ENCODE assay signal across 29 cellular contexts in genomic region chr15:35505152-35505551, GRCh38. TPM values are rescaled to one million over a fixed set of nuclear protein-coding genes. Genes with fewer than 3 reads are reported as not detected.
DNase-seq lines count a peak whose midpoint lies in the region; ATAC-seq and TF ChIP-seq lines count a peak whose summit lies in the region.
"Had no signal": no experiment of that assay in that cellular context is flagged by ENCODE, and none has a peak within 500 bp of the region (broad histone marks: within the 10 kb centered on the region; RNA-seq: fewer than 3 reads in every experiment).

No MANE protein-coding gene starts in this region.

- no peak overlapping the region for H2AFZ ChIP-seq in SU-DHL-6 (ENCODE audit: low read depth, low read length, severe bottlenecking)

- no peak overlapping the region for H3K9ac ChIP-seq in SU-DHL-6 (ENCODE audit: low read length)

- no peak overlapping the region for H3K4me3 Mint-ChIP-seq in memory B cell
- H3K4me3 Mint-ChIP-seq in activated naive CD8-positive, alpha-beta T cell treated with anti-CD3 and anti-CD28 coated beads for 36 hours = no peak overlapping the region
- H3K4me3 Mint-ChIP-seq: activated CD4-positive, alpha-beta T cell treated with anti-CD3 and anti-CD28 coated beads, Interleukin-2, amount 10 ng/mL, durations not matched to agents 24 days and 14 days; activated T-cell treated with anti-CD3 and anti-CD28 coated beads, Interleukin-2, amount 50 U/mL, for 4 hours; CD14-positive monocyte had no signal

- intact Hi-C loops in gastrocnemius medialis (cut with DNase I; ENCODE audit: low total_unique reads) = no loop called here

- no peaks in the 10 kb centered on the region for H3K4me1 Mint-ChIP-seq in memory B cell
- H3K4me1 Mint-ChIP-seq in activated naive CD8-positive, alpha-beta T cell treated with anti-CD3 and anti-CD28 coated beads for 36 hours = no peaks in the 10 kb centered on the region
- H3K4me1 Mint-ChIP-seq: activated CD4-positive, alpha-beta T cell treated with anti-CD3 and anti-CD28 coated beads, Interleukin-2, amount 10 ng/mL, durations not matched to agents 24 days and 14 days had no signal

- in situ Hi-C loops in G401 (cut with HindIII; ENCODE audit: low sequenced_read_pairs) = no loop called here
- in situ Hi-C loops in gastrocnemius medialis (cut with MboI; ENCODE audit: low sequenced_read_pairs in 4 of 4) = no loop called here

- H3K36me3 ChIP-seq in SU-DHL-6 (ENCODE audit: low read length) = no peaks in the 10 kb centered on the region
- no peaks in the 10 kb centered on the region for H3K36me3 ChIP-seq in gastrocnemius medialis
- H3K36me3 ChIP-seq: heart left ventricle, neutrophil, prostate gland, suprapubic skin, WERI-Rb-1 had no signal

- H3K79me2 ChIP-seq in SU-DHL-6 (ENCODE audit: insufficient read depth, low read length) = no peaks in the 10 kb centered on the region

- peak overlapping the region; percentile 67 for H3K27ac Mint-ChIP-seq in memory B cell
- H3K27ac Mint-ChIP-seq in activated naive CD8-positive, alpha-beta T cell treated with anti-CD3 and anti-CD28 coated beads for 36 hours = no peak overlapping the region
- H3K27ac Mint-ChIP-seq: activated CD4-positive, alpha-beta T cell treated with anti-CD3 and anti-CD28 coated beads, Interleukin-2, amount 10 ng/mL, durations not matched to agents 24 days and 14 days had no signal

- H3K27ac ChIP-seq in SU-DHL-6 (ENCODE audit: low read depth, low read length) = no peak overlapping the region
- H3K27ac ChIP-seq in foreskin keratinocyte = no peak overlapping the region
- H3K27ac ChIP-seq in gastrocnemius medialis = no peak overlapping the region
- H3K27ac ChIP-seq: heart left ventricle, neutrophil, suprapubic skin, WERI-Rb-1 had no signal

- TF ChIP-seq POLR2A in gastrocnemius medialis (IDR thresholded peaks at IDR 0.05) = no peak

- H3K4me1 ChIP-seq in foreskin keratinocyte (peaks cover 5% of the 10 kb centered on the region), gastrocnemius medialis (peaks cover 10 to 12% of the 10 kb centered on the region in 2 donors)
- H3K4me1 ChIP-seq: suprapubic skin had no signal

- no peaks in the 10 kb centered on the region for H3K27me3 ChIP-seq in SU-DHL-6 (ENCODE audit: low read length)
- no peaks in the 10 kb centered on the region for H3K27me3 ChIP-seq in foreskin keratinocyte
- H3K27me3 ChIP-seq in gastrocnemius medialis = no peaks in the 10 kb centered on the region
- H3K27me3 ChIP-seq: heart left ventricle, neutrophil, suprapubic skin had no signal

- H3K4me2 ChIP-seq in SU-DHL-6 (ENCODE audit: low read depth, low read length, poor library complexity, severe bottlenecking) = peak overlapping the region; percentile 18

- 0 out of 2 replicates have a peak, but pooled peaks cover 5% of the 10 kb centered on the region for H3F3A ChIP-seq in SU-DHL-6 (ENCODE audit: insufficient read depth)

- H3K36me3 Mint-ChIP-seq in memory B cell = peaks cover 4% of the 10 kb centered on the region
- peaks cover 3% of the 10 kb centered on the region for H3K36me3 Mint-ChIP-seq in activated naive CD8-positive, alpha-beta T cell treated with anti-CD3 and anti-CD28 coated beads for 36 hours
- H3K36me3 Mint-ChIP-seq: brain had no signal

- TF ChIP-seq CTCF in AG10803 (conservative IDR thresholded peaks at IDR 0.05; ENCODE audit: low read length) (no peak), SU-DHL-6 (IDR thresholded peaks at IDR 0.05; ENCODE audit: insufficient read depth, low read length, poor library complexity, severe bottlenecking) (no peak), foreskin keratinocyte (conservative IDR thresholded peaks at IDR 0.05) (no peak), gastrocnemius medialis (IDR thresholded peaks at IDR 0.05 in 4 of 5, conservative IDR thresholded peaks at IDR 0.05 in 1 of 5) (no peak)

- H4K20me1 ChIP-seq in SU-DHL-6 (ENCODE audit: low read depth, low read length) = no peaks in the 10 kb centered on the region

- H3K9me3 ChIP-seq in SU-DHL-6 (ENCODE audit: insufficient read depth, low read length) (no peaks in the 10 kb centered on the region), gastrocnemius medialis (no peaks in the 10 kb centered on the region)
- H3K9me3 ChIP-seq: heart left ventricle, neutrophil, prostate gland, suprapubic skin had no signal

- no peaks in the 10 kb centered on the region for H3K27me3 Mint-ChIP-seq in memory B cell
- H3K27me3 Mint-ChIP-seq in activated naive CD8-positive, alpha-beta T cell treated with anti-CD3 and anti-CD28 coated beads for 36 hours = no peaks in the 10 kb centered on the region
- H3K27me3 Mint-ChIP-seq: activated CD4-positive, alpha-beta T cell treated with anti-CD3 and anti-CD28 coated beads, Interleukin-2, amount 10 ng/mL, durations not matched to agents 24 days and 14 days; brain had no signal

- no peaks in the 10 kb centered on the region for H3K9me3 Mint-ChIP-seq in memory B cell
- no peaks in the 10 kb centered on the region for H3K9me3 Mint-ChIP-seq in activated naive CD8-positive, alpha-beta T cell treated with anti-CD3 and anti-CD28 coated beads for 36 hours
- H3K9me3 Mint-ChIP-seq: activated CD4-positive, alpha-beta T cell treated with anti-CD3 and anti-CD28 coated beads, Interleukin-2, amount 10 ng/mL, durations not matched to agents 24 days and 14 days; activated T-cell treated with anti-CD3 and anti-CD28 coated beads, Interleukin-2, amount 50 U/mL, for 4 hours; brain; CD14-positive monocyte had no signal

- H3K9me2 ChIP-seq in SU-DHL-6 (replicated peaks; ENCODE audit: insufficient read depth, low read length) = no peaks in the 10 kb centered on the region

- peak; percentile 37 for DNase-seq in AG10803 (ENCODE audit: low read depth)
- DNase-seq in G401 (ENCODE audit: low spot score) = peak; percentile 30
- DNase-seq in memory B cell (ENCODE audit: low spot score in 2 of 2) = no peak
- no peak for DNase-seq in foreskin keratinocyte
- DNase-seq in gastrocnemius medialis = no peak
- no peak for DNase-seq in activated naive CD8-positive, alpha-beta T cell treated with anti-CD3 and anti-CD28 coated beads for 36 hours
- DNase-seq: activated CD4-positive, alpha-beta T cell treated with anti-CD3 and anti-CD28 coated beads, Interleukin-2, amount 10 ng/mL, durations not matched to agents 24 days and 14 days; activated naive CD4-positive, alpha-beta T cell treated with Interleukin-2 at 50 U/mL for 16 hours; activated T-cell treated with anti-CD3 and anti-CD28 coated beads, Interleukin-2, amount 50 U/mL, for 4 hours; EL; GOT3; heart left ventricle; NCI-H1092 treated with DMSO at 0.1 percent for 48 hours; NCI-H2029 treated with DMSO at 0.1 percent for 48 hours; NCI-H446; SHP77; stimulated activated naive CD4-positive, alpha-beta T cell; SW 1271; T-helper 9 cell; WERI-Rb-1 had no signal

- ATAC-seq in memory B cell (ENCODE audit: low read depth) (no peak), foreskin keratinocyte (no peak), gastrocnemius medialis (no peak), HG02623 (IDR thresholded peaks at IDR 0.05; ENCODE audit: unreplicated experiment) (no peak)
- ATAC-seq: activated T-cell treated with anti-CD3 and anti-CD28 coated beads, Interleukin-2, amount 50 U/mL, for 4 hours; heart left ventricle; sciatic nerve had no signal

- H3K4me3 ChIP-seq in AG10803 (ENCODE audit: low read length) = no peak overlapping the region
- no peak overlapping the region for H3K4me3 ChIP-seq in SU-DHL-6 (ENCODE audit: insufficient read depth, low read length, poor library complexity, severe bottlenecking)
- H3K4me3 ChIP-seq in gastrocnemius medialis = no peak overlapping the region
- H3K4me3 ChIP-seq: heart left ventricle, lung, prostate gland, suprapubic skin had no signal

RNA-seq across cellular contexts. Expression of gene DPH6, which starts 40.8 kb away (rescaled TPM):
- total RNA-seq in G401 (2014; rRNA removed; shearing (Covaris generic)) = 14.3 and 26.8 TPM in 2 replicates
- total RNA-seq in foreskin keratinocyte (12.7 and 13.5 TPM in 2 replicates), gastrocnemius medialis (10 to 100 TPM; 15.9 to 44.1 (median 26.1) TPM)
- 10.8 and 11.9 TPM in 2 replicates for polyA plus RNA-seq in foreskin keratinocyte
- 10 to 100 TPM in 1 of 2 experiments, 1 to 10 TPM in 1; 9.8 to 13.1 TPM for total RNA-seq in activated naive CD8-positive, alpha-beta T cell treated with anti-CD3 and anti-CD28 coated beads for 36 hours

Comparison
In these comparisons a context has a peak if more than half of its experiments do, and no peak if none do; other contexts are left out.
1. DNase-seq: peak in AG10803 (single experiment) and G401 (single experiment); none in memory B cell (0 of 2), foreskin keratinocyte (0 of 2), gastrocnemius medialis (0 of 2) and activated naive CD8-positive, alpha-beta T cell treated with anti-CD3 and anti-CD28 coated beads for 36 hours (single experiment).